ENCODE assay signal across 9 cellular contexts in the genomic region with DNA sequence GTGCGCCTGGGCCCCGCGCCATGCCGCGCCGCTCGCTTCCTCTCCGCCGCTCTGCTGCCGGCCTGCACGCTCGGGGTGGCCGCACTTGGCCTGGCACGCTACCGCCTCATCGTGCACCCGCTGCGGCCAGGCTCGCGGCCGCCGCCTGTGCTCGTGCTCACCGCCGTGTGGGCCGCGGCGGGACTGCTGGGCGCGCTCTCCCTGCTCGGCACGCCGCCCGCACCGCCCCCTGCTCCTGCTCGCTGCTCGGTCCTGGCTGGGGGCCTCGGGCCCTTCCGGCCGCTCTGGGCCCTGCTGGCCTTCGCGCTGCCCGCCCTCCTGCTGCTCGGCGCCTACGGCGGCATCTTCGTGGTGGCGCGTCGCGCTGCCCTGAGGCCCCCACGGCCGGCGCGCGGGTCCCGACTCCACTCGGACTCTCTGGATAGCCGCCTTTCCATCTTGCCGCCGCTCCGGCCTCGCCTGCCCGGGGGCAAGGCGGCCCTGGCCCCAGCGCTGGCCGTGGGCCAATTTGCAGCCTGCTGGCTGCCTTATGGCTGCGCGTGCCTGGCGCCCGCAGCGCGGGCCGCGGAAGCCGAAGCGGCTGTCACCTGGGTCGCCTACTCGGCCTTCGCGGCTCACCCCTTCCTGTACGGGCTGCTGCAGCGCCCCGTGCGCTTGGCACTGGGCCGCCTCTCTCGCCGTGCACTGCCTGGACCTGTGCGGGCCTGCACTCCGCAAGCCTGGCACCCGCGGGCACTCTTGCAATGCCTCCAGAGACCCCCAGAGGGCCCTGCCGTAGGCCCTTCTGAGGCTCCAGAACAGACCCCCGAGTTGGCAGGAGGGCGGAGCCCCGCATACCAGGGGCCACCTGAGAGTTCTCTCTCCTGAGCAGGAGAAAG. TPM values are rescaled to one million over a fixed set of nuclear protein-coding genes. Genes with fewer than 3 reads are reported as not detected.
DNase-seq lines count a peak whose midpoint lies in the region; ATAC-seq and TF ChIP-seq lines count a peak whose summit lies in the region.
"Had no signal": no experiment of that assay in that cellular context is flagged by ENCODE, and none has a peak within 500 bp of the region (broad histone marks: within the 10 kb centered on the region; RNA-seq: fewer than 3 reads in every experiment).

No MANE protein-coding gene starts in this region.

- no peak overlapping the region for H3K23ac ChIP-seq in trophoblast cell (ENCODE audit: low read length)

- WGBS in adrenal gland, 4 donors, result 3 to 27% (median 5%) methylated on average over 7 to 97 of the region's 97 CpGs
- 3% methylated on average over 93 to 97 of the region's 97 CpGs for WGBS in heart right ventricle, 2 donors
- no CpG with 5 or more reads among the region's 97 CpGs for WGBS in trophoblast cell (ENCODE audit: extremely low coverage, insufficient coverage, insufficient read length)

- H4K91ac ChIP-seq in trophoblast cell (ENCODE audit: low read depth, low read length), result no peak overlapping the region

- TF ChIP-seq CTCF in adrenal gland (IDR thresholded peaks at IDR 0.05) (peak; percentile 5 to 73 (median 34)), heart right ventricle (IDR thresholded peaks at IDR 0.05) (peak; percentile 31 to 54 (median 49))

- ATAC-seq in heart right ventricle (peak; percentile 74 to 93 (median 80)), HG03139 (IDR thresholded peaks at IDR 0.05; ENCODE audit: unreplicated experiment) (no peak), HG03469 (IDR thresholded peaks at IDR 0.05; ENCODE audit: unreplicated experiment) (no peak)

- H3K4me3 ChIP-seq in adrenal gland (peak overlapping the region in 1 of 4 donors; percentile 63), heart right ventricle (peak overlapping the region; percentile 18 to 63 (median 52)), trophoblast cell (ENCODE audit: low read depth, low read length) (peak overlapping the region; percentile 52)

- no peak overlapping the region for H3K4ac ChIP-seq in trophoblast cell (ENCODE audit: low read depth, low read length)

- peak in 1 of 2 donors; percentile 15 for TF ChIP-seq POLR2A in adrenal gland (IDR thresholded peaks at IDR 0.05)

- no peak overlapping the region for H2BK5ac ChIP-seq in trophoblast cell (ENCODE audit: low read depth, low read length, poor library complexity)

- no peak overlapping the region for H3K18ac ChIP-seq in trophoblast cell (ENCODE audit: low read length)

- peak overlapping the region; percentile 84 for H3K4me2 ChIP-seq in trophoblast cell (ENCODE audit: low read length)

- no peak overlapping the region for H3K14ac ChIP-seq in trophoblast cell (ENCODE audit: low read length)

- intact Hi-C loops in adrenal gland (cut with DNase I) (no loop called here), heart right ventricle (cut with DNase I) (no loop called here)

- H3K4me1 ChIP-seq in adrenal gland (replicated peaks in 1 of 2) (peaks cover 9 to 11% of the 10 kb centered on the region in 2 donors), heart right ventricle (peaks cover 3 to 29% (median 17%) of the 10 kb centered on the region in 9 donors), trophoblast cell (ENCODE audit: control insufficient read depth in 1 of 2, insufficient read depth in 2 of 2, low read length in 2 of 2) (peaks cover 7 to 17% of the 10 kb centered on the region in 2 experiments)

- no peak overlapping the region for H2BK12ac ChIP-seq in trophoblast cell (ENCODE audit: low read length)

- H3K27ac ChIP-seq in adrenal gland (peak overlapping the region in 4 of 5 donors; percentile 44 to 80 (median 72)), heart right ventricle (peak overlapping the region; percentile 75 to 89 (median 82)), trophoblast cell (ENCODE audit: low read depth, low read length) (no peak overlapping the region)
- H3K27ac ChIP-seq: epithelial cell of prostate had no signal

- H3K27me3 ChIP-seq in adrenal gland (no peaks in the 10 kb centered on the region), heart right ventricle (peaks cover 0 to 23% (median 0%) of the 10 kb centered on the region in 7 donors), trophoblast cell (ENCODE audit: insufficient read depth, low read length) (peaks cover 28% of the 10 kb centered on the region)

- H3K9me3 ChIP-seq in adrenal gland (replicated peaks in 1 of 3), result no peaks in the 10 kb centered on the region
- no peaks in the 10 kb centered on the region for H3K9me3 ChIP-seq in heart right ventricle
- H3K9me3 ChIP-seq in trophoblast cell (ENCODE audit: insufficient read depth, low read depth, low read length), result peaks cover 3% of the 10 kb centered on the region

- peak overlapping the region; percentile 4 for H2AFZ ChIP-seq in trophoblast cell (ENCODE audit: insufficient read depth, low read length, poor library complexity)

- peaks cover 0 to 8% of the 10 kb centered on the region in 2 donors for H3K36me3 ChIP-seq in adrenal gland (replicated peaks in 1 of 2)
- H3K36me3 ChIP-seq in heart right ventricle, result peaks cover 0 to 41% (median 17%) of the 10 kb centered on the region in 9 donors
- H3K36me3 ChIP-seq in trophoblast cell (ENCODE audit: control insufficient read depth in 1 of 2, insufficient read depth in 2 of 2, low read length in 2 of 2), result peaks cover 16 to 30% of the 10 kb centered on the region in 2 experiments

- no peak overlapping the region for H2AK5ac ChIP-seq in trophoblast cell (ENCODE audit: low read length)

- H3K79me2 ChIP-seq in trophoblast cell (ENCODE audit: control insufficient read depth, insufficient read depth, low read length, poor library complexity), result no peaks in the 10 kb centered on the region

- DNase-seq in C1 segment of cervical spinal cord (lab: John Stamatoyannopoulos, UW), result peak in 11 of 14 donors; percentile 29 to 82 (median 73)
- peak; percentile 68 for DNase-seq in HuH-7.5 (ENCODE audit: low spot score)
- peak; percentile 55 to 80 (median 65) for DNase-seq in adrenal gland
- DNase-seq in heart right ventricle, result peak; percentile 50 to 70
- peak; percentile 58 to 74 for DNase-seq in trophoblast cell
- no peak for DNase-seq in NAMALWA (ENCODE audit: low spot score)

- H3K79me1 ChIP-seq in trophoblast cell (ENCODE audit: low read length), result no peaks in the 10 kb centered on the region

- no peak overlapping the region for H4K12ac ChIP-seq in trophoblast cell (ENCODE audit: low read depth, low read length)

- peak overlapping the region; percentile 40 for H4K8ac ChIP-seq in trophoblast cell (ENCODE audit: low read depth, low read length)

- peak overlapping the region; percentile 52 for H3K9ac ChIP-seq in trophoblast cell (ENCODE audit: low read length)

- no peak overlapping the region for H2BK120ac ChIP-seq in trophoblast cell (ENCODE audit: insufficient read depth, low read length, poor library complexity)

RNA-seq across cellular contexts. Expression of a gene that starts 1.0 kb away (rescaled TPM):
- total RNA-seq in adrenal gland (under 1 TPM in 6 of 8 donors, not detected in 2; 0.23 to 0.83 (median 0.41) TPM), heart right ventricle (under 1 TPM in 8 of 10 donors, not detected in 2; 0.14 to 0.38 (median 0.23) TPM)
- polyA plus RNA-seq in adrenal gland (under 1 TPM; 0.13 to 0.40 (median 0.24) TPM), heart right ventricle (under 1 TPM; 0.01 to 0.15 TPM)
- 0.01 TPM in 1 of 2 replicates, not detected in the other for polyA plus RNA-seq in trophoblast cell (2013)

RNA-seq across cellular contexts. Expression of a gene that starts 11.1 kb away (rescaled TPM):
- total RNA-seq in adrenal gland, result 10 to 100 TPM; 23.4 to 41.3 (median 35.7) TPM
- 100 to 1,000 TPM in 1 of 3 donors, 10 to 100 TPM in 2; 10.7 to 234 (median 87.3) TPM for polyA plus RNA-seq in adrenal gland
- total RNA-seq in heart right ventricle, result 10 to 100 TPM; 55.1 to 85.9 (median 59.9) TPM
- 100 to 1,000 TPM in 1 of 2 donors, 10 to 100 TPM in 1; 63.8 to 123 TPM for polyA plus RNA-seq in heart right ventricle
- polyA plus RNA-seq in trophoblast cell (2013), result 25.0 and 25.9 TPM in 2 replicates

RNA-seq across cellular contexts. Expression of a gene that starts 14.0 kb away (rescaled TPM):
- total RNA-seq in adrenal gland (10 to 100 TPM; 41.9 to 94.1 (median 73.6) TPM), heart right ventricle (10 to 100 TPM; 12.9 to 34.5 (median 16.9) TPM)
- polyA plus RNA-seq in adrenal gland (10 to 100 TPM; 36.1 to 57.4 (median 56.3) TPM), heart right ventricle (10 to 100 TPM in 1 of 2 donors, 1 to 10 TPM in 1; 7.0 to 17.8 TPM)
- 1.1 and 1.4 TPM in 2 replicates for polyA plus RNA-seq in trophoblast cell (2013)

RNA-seq across cellular contexts. Expression of a gene that starts 14.4 kb away (rescaled TPM):
- total RNA-seq in adrenal gland (10 to 100 TPM; 13.4 to 39.8 (median 19.1) TPM), heart right ventricle (10 to 100 TPM in 4 of 10 donors, 1 to 10 TPM in 6; 8.5 to 17.3 (median 9.1) TPM)
- polyA plus RNA-seq in adrenal gland (10 to 100 TPM; 25.1 to 37.1 (median 32.7) TPM), heart right ventricle (10 to 100 TPM; 11.0 to 30.2 TPM)
- polyA plus RNA-seq in trophoblast cell (2013), result 7.4 and 7.8 TPM in 2 replicates

RNA-seq across cellular contexts. Expression of a gene that starts 17.7 kb away (rescaled TPM):
- total RNA-seq in adrenal gland (100 to 1,000 TPM in 6 of 8 donors, 10 to 100 TPM in 2; 49.0 to 177 (median 119) TPM), heart right ventricle (10 to 100 TPM in 8 of 10 donors, 1 to 10 TPM in 2; 7.5 to 19.0 (median 12.0) TPM)
- polyA plus RNA-seq in adrenal gland (100 to 1,000 TPM in 2 of 3 donors, 10 to 100 TPM in 1; 91.8 to 175 (median 152) TPM), heart right ventricle (10 to 100 TPM; 14.6 to 47.5 TPM)
- polyA plus RNA-seq in trophoblast cell (2013), result 5.7 and 5.8 TPM in 2 replicates

Comparison
In these comparisons a context has a peak if more than half of its experiments do, and no peak if none do; other contexts are left out.
1. ATAC-seq: peak in heart right ventricle (8 of 8); none in HG03139 (single experiment) and HG03469 (single experiment).